In the genomic region with DNA sequence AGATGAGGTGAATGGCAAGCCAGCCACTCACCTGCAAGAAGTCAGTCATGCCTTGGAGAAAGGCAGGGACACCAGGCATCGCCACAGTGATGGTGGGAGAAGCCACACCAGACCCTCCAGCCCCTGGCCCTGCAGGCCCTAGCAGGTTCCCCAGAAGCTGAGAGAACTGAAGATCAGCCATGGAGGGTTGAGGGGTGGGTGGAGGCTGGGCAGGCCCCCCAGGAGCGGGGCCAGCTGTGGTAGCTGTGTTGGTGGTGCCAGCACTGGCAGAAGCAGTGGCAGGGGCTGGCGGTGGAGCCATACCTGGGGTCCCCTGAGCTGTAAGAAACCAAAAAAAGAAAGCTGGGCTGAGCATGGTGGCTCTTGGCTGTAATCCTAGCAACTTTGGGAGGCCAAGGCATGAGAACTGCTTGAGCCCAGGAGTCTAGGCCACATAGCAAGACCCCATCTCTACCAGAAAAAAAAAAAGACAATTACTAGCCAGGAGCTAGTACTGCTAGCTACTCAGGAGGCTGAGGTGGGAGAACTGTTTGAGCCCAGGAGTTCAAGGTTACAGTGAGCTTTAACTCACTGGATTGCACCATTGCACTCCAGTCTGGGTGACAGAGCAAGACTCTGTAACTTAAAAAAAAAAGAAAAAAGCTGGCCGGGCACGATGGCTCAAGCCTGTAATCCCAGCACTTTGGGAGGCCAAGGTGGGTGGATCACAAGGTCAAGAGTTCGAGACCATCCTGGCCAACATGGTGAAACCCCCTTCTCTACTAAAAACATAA, we compare ENCODE assay signal across 25 cellular contexts. TPM values are rescaled to one million over a fixed set of nuclear protein-coding genes. Genes with fewer than 3 reads are reported as not detected.
"Had no signal": no experiment of that assay in that cellular context is flagged by ENCODE, and none has a peak within 500 bp of the region (broad histone marks: within the 10 kb centered on the region; RNA-seq: fewer than 3 reads in every experiment).

No MANE protein-coding gene starts in this region.

- H3K4me1 ChIP-seq: foreskin keratinocyte, tibial artery, upper lobe of left lung, vagina had no signal

- DNase-seq: effector CD4-positive, alpha-beta T cell; endodermal cell; erythroblast; foreskin keratinocyte; head of caudate nucleus; kidney; left cardiac atrium; mammary epithelial cell; mucosa of descending colon; naive thymus-derived CD8-positive, alpha-beta T cell; occipital lobe; psoas muscle; retina; stimulated activated CD4-positive, alpha-beta T cell treated with anti-CD3 and anti-CD28 coated beads, Interleukin-4, amount 100 ng/mL, for 1 hour; stimulated activated CD8-positive, alpha-beta memory T cell treated with anti-CD3 and anti-CD28 coated beads, Interleukin-4, amount 100 ng/mL, for 48 hours; tibial artery; upper lobe of left lung had no signal

- H3K9me3 ChIP-seq: mucosa of descending colon, psoas muscle, right lobe of liver, tibial artery, upper lobe of left lung, vagina had no signal

- ATAC-seq: foreskin keratinocyte; left cardiac atrium; mucosa of descending colon; naive thymus-derived CD8-positive, alpha-beta T cell; stimulated activated effector memory CD8-positive, alpha-beta T cell treated with anti-CD3 and anti-CD28 coated beads, Interleukin-12 subunit alpha, Interleukin-12 subunit beta, amount 100 ng/mL, for 72 hours had no signal

- H3K9me3 Mint-ChIP-seq: endodermal cell; naive thymus-derived CD8-positive, alpha-beta T cell; neural crest cell; stimulated activated effector memory CD8-positive, alpha-beta T cell treated with anti-CD3 and anti-CD28 coated beads, Interleukin-12 subunit alpha, Interleukin-12 subunit beta, amount 100 ng/mL, for 72 hours; stimulated activated naive CD8-positive, alpha-beta T cell treated with anti-CD3 and anti-CD28 coated beads, Interleukin-15, Interleukin-2, amounts not matched to agents 100 ng/mL and 50 ng/mL, for 24 hours had no signal

- H3K27ac ChIP-seq: coronary artery, foreskin keratinocyte, hepatocyte, psoas muscle, tibial artery, upper lobe of left lung, vagina had no signal

- H3K4me1 Mint-ChIP-seq: endodermal cell, neural crest cell had no signal

- H3K27me3 ChIP-seq: foreskin keratinocyte, hepatocyte, right lobe of liver, tibial artery, upper lobe of left lung, vagina had no signal

- H3K4me3 ChIP-seq: coronary artery, hepatocyte, mucosa of descending colon, psoas muscle, right lobe of liver, tibial artery, upper lobe of left lung, vagina had no signal

- H3K4me3 Mint-ChIP-seq: endodermal cell; naive thymus-derived CD8-positive, alpha-beta T cell; neural crest cell; stimulated activated effector memory CD8-positive, alpha-beta T cell treated with anti-CD3 and anti-CD28 coated beads, Interleukin-12 subunit alpha, Interleukin-12 subunit beta, amount 100 ng/mL, for 72 hours; stimulated activated naive CD8-positive, alpha-beta T cell treated with anti-CD3 and anti-CD28 coated beads, Interleukin-15, Interleukin-2, amounts not matched to agents 100 ng/mL and 50 ng/mL, for 24 hours had no signal

- H3K27me3 Mint-ChIP-seq: naive thymus-derived CD8-positive, alpha-beta T cell; stimulated activated naive CD8-positive, alpha-beta T cell treated with anti-CD3 and anti-CD28 coated beads, Interleukin-15, Interleukin-2, amounts not matched to agents 100 ng/mL and 50 ng/mL, for 24 hours had no signal

- H3K27ac Mint-ChIP-seq: endodermal cell; stimulated activated effector memory CD8-positive, alpha-beta T cell treated with anti-CD3 and anti-CD28 coated beads, Interleukin-12 subunit alpha, Interleukin-12 subunit beta, amount 100 ng/mL, for 72 hours; stimulated activated naive CD8-positive, alpha-beta T cell treated with anti-CD3 and anti-CD28 coated beads, Interleukin-15, Interleukin-2, amounts not matched to agents 100 ng/mL and 50 ng/mL, for 24 hours had no signal

RNA-seq across cellular contexts. Expression of gene APOM, which starts 12.7 kb away (rescaled TPM):
- total RNA-seq: endothelial cell of umbilical vein, occipital lobe, vagina had no signal
